ENCODE assay signal across 1 cellular context in the genomic region with DNA sequence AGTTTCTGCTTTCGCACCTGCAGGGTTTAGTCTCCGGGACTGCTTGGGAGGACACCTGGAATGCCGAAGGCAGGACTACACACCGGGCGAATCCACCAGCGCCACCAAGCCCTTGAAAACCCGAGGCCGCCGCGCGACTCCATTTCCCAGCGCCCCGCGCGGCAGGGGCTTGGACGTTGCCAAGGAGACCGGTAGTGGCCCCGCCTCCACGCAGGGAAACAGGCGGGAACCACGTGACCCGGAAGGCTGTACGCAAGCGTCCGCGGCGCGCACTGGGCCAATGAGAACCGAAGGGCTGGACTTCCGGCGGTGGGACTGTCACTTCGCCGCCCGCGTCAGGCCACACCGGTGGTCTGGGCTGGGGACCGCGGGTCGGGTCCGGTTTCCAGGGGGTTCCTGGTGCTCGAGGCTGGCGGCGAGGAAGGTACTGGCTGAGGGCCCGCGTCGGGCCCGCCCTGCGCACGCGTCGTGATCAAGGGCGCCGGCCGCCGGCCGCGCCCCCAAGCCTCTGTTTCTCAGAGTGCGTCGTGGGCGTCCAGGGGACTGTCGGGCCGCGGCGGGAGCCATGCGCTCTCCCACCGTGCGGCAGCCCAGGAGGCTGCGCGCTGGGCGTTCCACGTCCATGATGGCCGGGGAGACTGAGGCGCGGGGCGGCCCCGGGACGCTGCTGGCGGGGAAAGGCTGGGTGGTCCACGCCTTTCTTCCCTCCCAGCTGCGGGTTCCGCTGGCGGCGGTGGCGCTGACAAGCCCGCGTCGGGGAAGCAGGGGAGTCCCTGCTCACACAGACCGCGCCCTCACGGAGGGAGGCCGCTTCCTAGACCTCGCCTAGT.
A peak's percentile ranks its signal among the peaks of the same experiment; 100 is the strongest.
TF ChIP-seq lines count a peak whose summit lies in the region.

A gene (plus strand): TSS at position 321 of the 830 bp plus-strand sequence. CDS start 2,106 bp downstream, outside the sequence.

TF ChIP-seq in HCT116, 20 proteins besides CTCF, POLR2A, EP300 and RAD21 (continued from another document):
- TF ChIP-seq, protein P1, sequence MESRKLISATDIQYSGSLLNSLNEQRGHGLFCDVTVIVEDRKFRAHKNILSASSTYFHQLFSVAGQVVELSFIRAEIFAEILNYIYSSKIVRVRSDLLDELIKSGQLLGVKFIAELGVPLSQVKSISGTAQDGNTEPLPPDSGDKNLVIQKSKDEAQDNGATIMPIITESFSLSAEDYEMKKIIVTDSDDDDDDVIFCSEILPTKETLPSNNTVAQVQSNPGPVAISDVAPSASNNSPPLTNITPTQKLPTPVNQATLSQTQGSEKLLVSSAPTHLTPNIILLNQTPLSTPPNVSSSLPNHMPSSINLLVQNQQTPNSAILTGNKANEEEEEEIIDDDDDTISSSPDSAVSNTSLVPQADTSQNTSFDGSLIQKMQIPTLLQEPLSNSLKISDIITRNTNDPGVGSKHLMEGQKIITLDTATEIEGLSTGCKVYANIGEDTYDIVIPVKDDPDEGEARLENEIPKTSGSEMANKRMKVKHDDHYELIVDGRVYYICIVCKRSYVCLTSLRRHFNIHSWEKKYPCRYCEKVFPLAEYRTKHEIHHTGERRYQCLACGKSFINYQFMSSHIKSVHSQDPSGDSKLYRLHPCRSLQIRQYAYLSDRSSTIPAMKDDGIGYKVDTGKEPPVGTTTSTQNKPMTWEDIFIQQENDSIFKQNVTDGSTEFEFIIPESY (IDR thresholded peaks at IDR 0.05; ENCODE audit: extremely low read depth, insufficient replicate concordance, low read length) = no peak
- TF ChIP-seq, protein P2, sequence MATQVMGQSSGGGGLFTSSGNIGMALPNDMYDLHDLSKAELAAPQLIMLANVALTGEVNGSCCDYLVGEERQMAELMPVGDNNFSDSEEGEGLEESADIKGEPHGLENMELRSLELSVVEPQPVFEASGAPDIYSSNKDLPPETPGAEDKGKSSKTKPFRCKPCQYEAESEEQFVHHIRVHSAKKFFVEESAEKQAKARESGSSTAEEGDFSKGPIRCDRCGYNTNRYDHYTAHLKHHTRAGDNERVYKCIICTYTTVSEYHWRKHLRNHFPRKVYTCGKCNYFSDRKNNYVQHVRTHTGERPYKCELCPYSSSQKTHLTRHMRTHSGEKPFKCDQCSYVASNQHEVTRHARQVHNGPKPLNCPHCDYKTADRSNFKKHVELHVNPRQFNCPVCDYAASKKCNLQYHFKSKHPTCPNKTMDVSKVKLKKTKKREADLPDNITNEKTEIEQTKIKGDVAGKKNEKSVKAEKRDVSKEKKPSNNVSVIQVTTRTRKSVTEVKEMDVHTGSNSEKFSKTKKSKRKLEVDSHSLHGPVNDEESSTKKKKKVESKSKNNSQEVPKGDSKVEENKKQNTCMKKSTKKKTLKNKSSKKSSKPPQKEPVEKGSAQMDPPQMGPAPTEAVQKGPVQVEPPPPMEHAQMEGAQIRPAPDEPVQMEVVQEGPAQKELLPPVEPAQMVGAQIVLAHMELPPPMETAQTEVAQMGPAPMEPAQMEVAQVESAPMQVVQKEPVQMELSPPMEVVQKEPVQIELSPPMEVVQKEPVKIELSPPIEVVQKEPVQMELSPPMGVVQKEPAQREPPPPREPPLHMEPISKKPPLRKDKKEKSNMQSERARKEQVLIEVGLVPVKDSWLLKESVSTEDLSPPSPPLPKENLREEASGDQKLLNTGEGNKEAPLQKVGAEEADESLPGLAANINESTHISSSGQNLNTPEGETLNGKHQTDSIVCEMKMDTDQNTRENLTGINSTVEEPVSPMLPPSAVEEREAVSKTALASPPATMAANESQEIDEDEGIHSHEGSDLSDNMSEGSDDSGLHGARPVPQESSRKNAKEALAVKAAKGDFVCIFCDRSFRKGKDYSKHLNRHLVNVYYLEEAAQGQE (IDR thresholded peaks at IDR 0.05; ENCODE audit: low read depth) = no peak
- TF ChIP-seq POLR2AphosphoS5 (IDR thresholded peaks at IDR 0.05; ENCODE audit: low read depth, low read length) (peak; percentile 66), CEBPB (IDR thresholded peaks at IDR 0.05; ENCODE audit: low read depth) (no peak), SP1 (IDR thresholded peaks at IDR 0.05; ENCODE audit: low read depth) (peak; percentile 83), SIN3A (IDR thresholded peaks at IDR 0.05; ENCODE audit: low read depth) (0 out of 2 replicates have a peak, but pooled peaks have one; percentile 60), ZNF274 (IDR thresholded peaks at IDR 0.05; ENCODE audit: low read depth, low read length) (no peak), YY1 (IDR thresholded peaks at IDR 0.05; ENCODE audit: extremely low read depth, insufficient replicate concordance, low read depth, low read length) (peak; percentile 22), FOSL1 (IDR thresholded peaks at IDR 0.05; ENCODE audit: low read depth) (no peak), ZFX (IDR thresholded peaks at IDR 0.05) (peak; percentile 54; the same call in 1 of the 2 replicates), TCF7L2 (IDR thresholded peaks at IDR 0.05; ENCODE audit: borderline replicate concordance, extremely low read depth, insufficient read depth, insufficient read length) (peak; percentile 74), ELF1 (IDR thresholded peaks at IDR 0.05; ENCODE audit: borderline replicate concordance, low read depth) (peak; percentile 89)
